In genomic region chr19:48370955-48371354, GRCh38 we compare ENCODE assay signal across 24 cellular contexts. TPM values are rescaled to one million over a fixed set of nuclear protein-coding genes. Genes with fewer than 3 reads are reported as not detected.
DNase-seq lines count a peak whose midpoint lies in the region; ATAC-seq, FAIRE-seq and TF ChIP-seq lines count a peak whose summit lies in the region.
"Had no signal": no experiment of that assay in that cellular context is flagged by ENCODE, and none has a peak within 500 bp of the region (broad histone marks: within the 10 kb centered on the region; RNA-seq: fewer than 3 reads in every experiment).

No MANE protein-coding gene starts in this region.

- H3K79me1 ChIP-seq in trophoblast cell (ENCODE audit: low read length) = no peaks in the 10 kb centered on the region

- H3K27me3 Mint-ChIP-seq in activated CD8-positive, alpha-beta T cell treated with anti-CD3 and anti-CD28 coated beads, Interleukin-2, amount 10 ng/mL, durations not matched to agents 7 days and 5 days (ENCODE audit: low read depth) = no peaks in the 10 kb centered on the region
- no peaks in the 10 kb centered on the region for H3K27me3 Mint-ChIP-seq in activated CD8-positive, alpha-beta T cell treated with anti-CD3 and anti-CD28 coated beads for 36 hours
- H3K27me3 Mint-ChIP-seq in astrocyte (ENCODE audit: low read depth, unreplicated experiment) (peaks cover 24% of the 10 kb centered on the region), Calu3 (ENCODE audit: unreplicated experiment) (peaks cover 13% of the 10 kb centered on the region)
- H3K27me3 Mint-ChIP-seq: CD4-positive, alpha-beta T cell had no signal

- no peak for TF ChIP-seq CTCF in activated CD8-positive, alpha-beta T cell treated with anti-CD3 and anti-CD28 coated beads for 36 hours (IDR thresholded peaks at IDR 0.05)
- no peak for TF ChIP-seq CTCF in astrocyte (IDR thresholded peaks at IDR 0.05; ENCODE audit: insufficient read depth, low read depth, low read length)
- no peak for TF ChIP-seq CTCF in Calu3 (IDR thresholded peaks at IDR 0.05; ENCODE audit: unreplicated experiment)

- POLR2A ChIA-PET in activated CD8-positive, alpha-beta T cell treated with anti-CD3 and anti-CD28 coated beads, Interleukin-2, amount 10 ng/mL, durations not matched to agents 7 days and 5 days (lab: Charles Lee) = no interaction called here
- POLR2A ChIA-PET in activated CD8-positive, alpha-beta T cell treated with anti-CD3 and anti-CD28 coated beads for 36 hours (lab: Charles Lee) = no interaction called here

- no peak overlapping the region for H3K18ac ChIP-seq in trophoblast cell (ENCODE audit: low read length)

- H3K27me3 ChIP-seq in astrocyte (ENCODE audit: insufficient read depth, low read length) (no peaks in the 10 kb centered on the region), trophoblast cell (ENCODE audit: insufficient read depth, low read length) (no peaks in the 10 kb centered on the region)

- H2AK5ac ChIP-seq in trophoblast cell (ENCODE audit: low read length) = no peak overlapping the region

- no peak overlapping the region for H2BK120ac ChIP-seq in trophoblast cell (ENCODE audit: insufficient read depth, low read length, poor library complexity)

- H2AFZ ChIP-seq in astrocyte (ENCODE audit: low read depth, low read length) = no peak overlapping the region
- no peak overlapping the region for H2AFZ ChIP-seq in trophoblast cell (ENCODE audit: insufficient read depth, low read length, poor library complexity)

- H3K14ac ChIP-seq in trophoblast cell (ENCODE audit: low read length) = no peak overlapping the region

- no peak for FAIRE-seq in astrocyte (lab: Jason Lieb, UNC)
- FAIRE-seq: GM19239 had no signal

- H3K23ac ChIP-seq in trophoblast cell (ENCODE audit: low read length) = no peak overlapping the region

- H3K27ac Mint-ChIP-seq in activated CD8-positive, alpha-beta T cell treated with anti-CD3 and anti-CD28 coated beads, Interleukin-2, amount 10 ng/mL, durations not matched to agents 7 days and 5 days = peak overlapping the region; percentile 16
- no peak overlapping the region for H3K27ac Mint-ChIP-seq in activated CD8-positive, alpha-beta T cell treated with anti-CD3 and anti-CD28 coated beads for 36 hours
- no peak overlapping the region for H3K27ac Mint-ChIP-seq in astrocyte (ENCODE audit: unreplicated experiment)
- H3K27ac Mint-ChIP-seq in Calu3 (ENCODE audit: unreplicated experiment) = no peak overlapping the region
- H3K27ac Mint-ChIP-seq: CD4-positive, alpha-beta T cell had no signal

- no peak overlapping the region for H3K9ac ChIP-seq in astrocyte (ENCODE audit: low read length)
- no peak overlapping the region for H3K9ac ChIP-seq in trophoblast cell (ENCODE audit: low read length)

- H3K36me3 Mint-ChIP-seq in activated CD8-positive, alpha-beta T cell treated with anti-CD3 and anti-CD28 coated beads, Interleukin-2, amount 10 ng/mL, durations not matched to agents 7 days and 5 days (ENCODE audit: low read depth) = no peaks in the 10 kb centered on the region
- H3K36me3 Mint-ChIP-seq in activated CD8-positive, alpha-beta T cell treated with anti-CD3 and anti-CD28 coated beads for 36 hours (ENCODE audit: low read depth) = no peaks in the 10 kb centered on the region
- H3K36me3 Mint-ChIP-seq in astrocyte (ENCODE audit: low read depth, unreplicated experiment) = no peaks in the 10 kb centered on the region
- no peaks in the 10 kb centered on the region for H3K36me3 Mint-ChIP-seq in Calu3 (ENCODE audit: insufficient read depth, unreplicated experiment)

- H4K12ac ChIP-seq in trophoblast cell (ENCODE audit: low read depth, low read length) = no peak overlapping the region

- no peaks in the 10 kb centered on the region for H3K36me3 ChIP-seq in astrocyte (ENCODE audit: insufficient read depth, low read length)
- no peaks in the 10 kb centered on the region for H3K36me3 ChIP-seq in trophoblast cell (ENCODE audit: control insufficient read depth in 1 of 2, insufficient read depth in 2 of 2, low read length in 2 of 2)

- no peaks in the 10 kb centered on the region for H3K9me3 Mint-ChIP-seq in activated CD8-positive, alpha-beta T cell treated with anti-CD3 and anti-CD28 coated beads, Interleukin-2, amount 10 ng/mL, durations not matched to agents 7 days and 5 days (ENCODE audit: insufficient read depth)
- no peaks in the 10 kb centered on the region for H3K9me3 Mint-ChIP-seq in activated CD8-positive, alpha-beta T cell treated with anti-CD3 and anti-CD28 coated beads for 36 hours
- H3K9me3 Mint-ChIP-seq in astrocyte (ENCODE audit: unreplicated experiment) (no peaks in the 10 kb centered on the region), Calu3 (ENCODE audit: low read depth, unreplicated experiment) (no peaks in the 10 kb centered on the region)
- H3K9me3 Mint-ChIP-seq: CD4-positive, alpha-beta T cell had no signal

- CTCF ChIA-PET in activated CD8-positive, alpha-beta T cell treated with anti-CD3 and anti-CD28 coated beads, Interleukin-2, amount 10 ng/mL, durations not matched to agents 7 days and 5 days (lab: Charles Lee) = interaction anchor here (1.4 kb wide), 1 partner anchor 21 kb away, joined by 3 read pairs; the partner anchor contains the start of gene KDELR1
- CTCF ChIA-PET in activated CD8-positive, alpha-beta T cell treated with anti-CD3 and anti-CD28 coated beads for 36 hours (lab: Charles Lee) = interaction anchor here (0.6 kb wide), 1 partner anchor 21 kb away, joined by 4 read pairs; the partner anchor contains the start of gene KDELR1
- CTCF ChIA-PET in Calu3 (lab: Charles Lee) = no interaction called here

- H3K4me3 ChIP-seq in astrocyte (ENCODE audit: insufficient read depth, low read depth, low read length) (no peak overlapping the region), trophoblast cell (ENCODE audit: low read depth, low read length) (no peak overlapping the region)

- no peak overlapping the region for H3K4ac ChIP-seq in trophoblast cell (ENCODE audit: low read depth, low read length)

- H4K20me1 ChIP-seq in astrocyte (ENCODE audit: insufficient read depth, low read length) = no peaks in the 10 kb centered on the region

- H3K27ac ChIP-seq in astrocyte (ENCODE audit: low read depth, low read length) (no peak overlapping the region), trophoblast cell (ENCODE audit: low read depth, low read length) (no peak overlapping the region)

- no peak overlapping the region for H3K4me2 ChIP-seq in astrocyte (ENCODE audit: low read length)
- H3K4me2 ChIP-seq in trophoblast cell (ENCODE audit: low read length) = no peak overlapping the region

- H4K91ac ChIP-seq in trophoblast cell (ENCODE audit: low read depth, low read length) = no peak overlapping the region

- no peak for ATAC-seq in activated CD8-positive, alpha-beta T cell treated with anti-CD3 and anti-CD28 coated beads, Interleukin-2, amount 10 ng/mL, durations not matched to agents 7 days and 5 days
- no peak for ATAC-seq in activated CD8-positive, alpha-beta T cell treated with anti-CD3 and anti-CD28 coated beads for 36 hours
- ATAC-seq in HG03135 (IDR thresholded peaks at IDR 0.05; ENCODE audit: unreplicated experiment) = no peak

- H3K4me3 Mint-ChIP-seq in activated CD8-positive, alpha-beta T cell treated with anti-CD3 and anti-CD28 coated beads, Interleukin-2, amount 10 ng/mL, durations not matched to agents 7 days and 5 days = no peak overlapping the region
- H3K4me3 Mint-ChIP-seq in activated CD8-positive, alpha-beta T cell treated with anti-CD3 and anti-CD28 coated beads for 36 hours = no peak overlapping the region
- H3K4me3 Mint-ChIP-seq in astrocyte (ENCODE audit: unreplicated experiment) (peak overlapping the region; percentile 34), Calu3 (ENCODE audit: low read depth, unreplicated experiment) (no peak overlapping the region)
- H3K4me3 Mint-ChIP-seq: CD4-positive, alpha-beta T cell had no signal

- no peak overlapping the region for H2BK5ac ChIP-seq in trophoblast cell (ENCODE audit: low read depth, low read length, poor library complexity)

- no CpG with 5 or more reads among the region's 4 CpGs for WGBS in trophoblast cell (ENCODE audit: extremely low coverage, insufficient coverage, insufficient read length)

- no peaks in the 10 kb centered on the region for H3K9me3 ChIP-seq in astrocyte (ENCODE audit: insufficient read depth, low read depth, low read length)
- no peaks in the 10 kb centered on the region for H3K9me3 ChIP-seq in trophoblast cell (ENCODE audit: insufficient read depth, low read depth, low read length)

- intact Hi-C loops in activated CD8-positive, alpha-beta T cell treated with anti-CD3 and anti-CD28 coated beads for 36 hours (cut with micrococcal nuclease) = no loop called here
- intact Hi-C loops in Calu3 (cut with micrococcal nuclease; ENCODE audit: unreplicated experiment) = no loop called here

- H3K4me1 ChIP-seq in astrocyte (ENCODE audit: insufficient read depth, low read length) (no peaks in the 10 kb centered on the region), trophoblast cell (ENCODE audit: control insufficient read depth in 1 of 2, insufficient read depth in 2 of 2, low read length in 2 of 2) (no peaks in the 10 kb centered on the region)

- H2BK12ac ChIP-seq in trophoblast cell (ENCODE audit: low read length) = no peak overlapping the region

- BruUV-seq in Calu3 (replicated peaks; lab: Mats Ljungman, UMichigan) = no TSS peak

- H3K79me2 ChIP-seq in astrocyte (ENCODE audit: insufficient read depth, low read length) (no peaks in the 10 kb centered on the region), trophoblast cell (ENCODE audit: control insufficient read depth, insufficient read depth, low read length, poor library complexity) (no peaks in the 10 kb centered on the region)

- peaks cover 1% of the 10 kb centered on the region for H3K4me1 Mint-ChIP-seq in activated CD8-positive, alpha-beta T cell treated with anti-CD3 and anti-CD28 coated beads, Interleukin-2, amount 10 ng/mL, durations not matched to agents 7 days and 5 days (ENCODE audit: low read depth)
- no peaks in the 10 kb centered on the region for H3K4me1 Mint-ChIP-seq in activated CD8-positive, alpha-beta T cell treated with anti-CD3 and anti-CD28 coated beads for 36 hours (ENCODE audit: low read depth)
- H3K4me1 Mint-ChIP-seq in astrocyte (ENCODE audit: low read depth, unreplicated experiment) (no peaks in the 10 kb centered on the region), Calu3 (ENCODE audit: low read depth, unreplicated experiment) (no peaks in the 10 kb centered on the region)

- H4K8ac ChIP-seq in trophoblast cell (ENCODE audit: low read depth, low read length) = no peak overlapping the region

- DNase-seq in activated CD8-positive, alpha-beta T cell treated with anti-CD3 and anti-CD28 coated beads, Interleukin-2, amount 10 ng/mL, durations not matched to agents 7 days and 5 days = no peak
- no peak for DNase-seq in activated CD8-positive, alpha-beta T cell treated with anti-CD3 and anti-CD28 coated beads for 36 hours
- DNase-seq in ELF-1 (ENCODE audit: low read depth, low spot score) (peak; percentile 43), astrocyte (ENCODE audit: low read depth) (no peak), trophoblast cell (peak; percentile 33 to 68), NK-92 (lab: John Stamatoyannopoulos, UW; ENCODE audit: unreplicated experiment) (no peak), Calu3 (no peak)
- DNase-seq: CD4-positive, alpha-beta T cell; COR-L47; DMS53; GF-D8; H7; Karpas-422; MV-4-11; NCI-H1105 treated with DMSO at 0.1 percent for 48 hours; NCI-H2081 treated with DMSO at 0.1 percent for 48 hours; NCI-H446 treated with DMSO at 0.1 percent for 48 hours; NCI-H748 treated with DMSO at 0.1 percent for 48 hours; Right ventricle myocardium superior had no signal

RNA-seq across cellular contexts. Expression of gene SYNGR4, which starts 6.8 kb away (rescaled TPM):
- not detected for total RNA-seq in activated CD8-positive, alpha-beta T cell treated with anti-CD3 and anti-CD28 coated beads, Interleukin-2, amount 10 ng/mL, durations not matched to agents 7 days and 5 days
- total RNA-seq in activated CD8-positive, alpha-beta T cell treated with anti-CD3 and anti-CD28 coated beads for 36 hours = under 1 TPM in 1 of 2 experiments, not detected in 1; 0.38 TPM
- total RNA-seq in astrocyte (not detected in 2 replicates), Calu3 (2022) (not detected in 2 replicates)
- 0.08 and 0.19 TPM in 2 replicates for polyA plus RNA-seq in trophoblast cell (2013)
- total RNA-seq: A673; CD4-positive, alpha-beta T cell; H7; Right ventricle myocardium superior; SK-MEL-5 had no signal
- polyA plus RNA-seq: BJ had no signal

RNA-seq across cellular contexts. Expression of gene TMEM143, which starts 7.2 kb away (rescaled TPM):
- 10 to 100 TPM; 17.1 to 19.4 TPM for total RNA-seq in activated CD8-positive, alpha-beta T cell treated with anti-CD3 and anti-CD28 coated beads, Interleukin-2, amount 10 ng/mL, durations not matched to agents 7 days and 5 days
- 10 to 100 TPM; 19.4 to 21.7 TPM for total RNA-seq in activated CD8-positive, alpha-beta T cell treated with anti-CD3 and anti-CD28 coated beads for 36 hours
- total RNA-seq in astrocyte = 8.7 and 10.5 TPM in 2 replicates
- 5.9 and 6.5 TPM in 2 replicates for polyA plus RNA-seq in trophoblast cell (2013)
- total RNA-seq in Calu3 (2022) = 10.4 and 14.8 TPM in 2 replicates

RNA-seq across cellular contexts. Expression of gene KDELR1, which starts 20.4 kb away (rescaled TPM):
- total RNA-seq in activated CD8-positive, alpha-beta T cell treated with anti-CD3 and anti-CD28 coated beads, Interleukin-2, amount 10 ng/mL, durations not matched to agents 7 days and 5 days = 10 to 100 TPM; 70.3 to 71.3 TPM
- 10 to 100 TPM; 66.3 to 66.7 TPM for total RNA-seq in activated CD8-positive, alpha-beta T cell treated with anti-CD3 and anti-CD28 coated beads for 36 hours
- total RNA-seq in astrocyte = 370 and 396 TPM in 2 replicates
- polyA plus RNA-seq in trophoblast cell (2013) = 586 and 590 TPM in 2 replicates
- 185 and 194 TPM in 2 replicates for total RNA-seq in Calu3 (2022)

RNA-seq across cellular contexts. Expression of gene GRIN2D, which starts 22.5 kb away (rescaled TPM):
- total RNA-seq in activated CD8-positive, alpha-beta T cell treated with anti-CD3 and anti-CD28 coated beads, Interleukin-2, amount 10 ng/mL, durations not matched to agents 7 days and 5 days = under 1 TPM; 0.05 to 0.08 TPM
- total RNA-seq in activated CD8-positive, alpha-beta T cell treated with anti-CD3 and anti-CD28 coated beads for 36 hours = under 1 TPM; 0.13 to 0.18 TPM
- total RNA-seq in astrocyte (6.2 and 9.3 TPM in 2 replicates), Calu3 (2022) (0.15 TPM in 1 of 2 replicates, not detected in the other)
- polyA plus RNA-seq in trophoblast cell (2013) = 3.3 and 3.6 TPM in 2 replicates
- total RNA-seq: SK-MEL-5 had no signal

RNA-seq across cellular contexts. Expression of gene EMP3, which starts 45.6 kb away (rescaled TPM):
- total RNA-seq in activated CD8-positive, alpha-beta T cell treated with anti-CD3 and anti-CD28 coated beads, Interleukin-2, amount 10 ng/mL, durations not matched to agents 7 days and 5 days = 100 to 1,000 TPM; 300 to 320 TPM
- total RNA-seq in activated CD8-positive, alpha-beta T cell treated with anti-CD3 and anti-CD28 coated beads for 36 hours = 100 to 1,000 TPM; 189 to 191 TPM
- total RNA-seq in astrocyte (199 and 217 TPM in 2 replicates), Calu3 (2022) (27.5 and 29.5 TPM in 2 replicates)
- polyA plus RNA-seq in trophoblast cell (2013) = 21.1 and 22.2 TPM in 2 replicates

Comparison
In these comparisons a context has a peak if more than half of its experiments do, and no peak if none do; other contexts are left out.
1. DNase-seq: peak in ELF-1 (single experiment) and trophoblast cell (2 of 2); none in activated CD8-positive, alpha-beta T cell treated with anti-CD3 and anti-CD28 coated beads, Interleukin-2, amount 10 ng/mL, durations not matched to agents 7 days and 5 days (single experiment), activated CD8-positive, alpha-beta T cell treated with anti-CD3 and anti-CD28 coated beads for 36 hours (single experiment), astrocyte (single experiment), NK-92 (single experiment) and Calu3 (single experiment).